8 cellular contexts compared by ENCODE assay signal in genomic region chr3:119322523-119323400, GRCh38. TPM values are rescaled to one million over a fixed set of nuclear protein-coding genes. Genes with fewer than 3 reads are reported as not detected.
DNase-seq lines count a peak whose midpoint lies in the region; ATAC-seq and TF ChIP-seq lines count a peak whose summit lies in the region.

No MANE protein-coding gene starts in this region.

- peak overlapping the region; percentile 92 for H2AFZ ChIP-seq in OCI-LY7 (ENCODE audit: low read length)

- H3K27me3 ChIP-seq in HUES48 (ENCODE audit: control insufficient read depth, insufficient read depth, low read length) (no peaks in the 10 kb centered on the region), muscle layer of colon (ENCODE audit: control insufficient read depth in 1 of 2, insufficient read depth in 2 of 2, low read length in 2 of 2) (no peaks in the 10 kb centered on the region)

- H3K9me2 ChIP-seq in OCI-LY7 (ENCODE audit: insufficient read depth, low read length), result no peaks in the 10 kb centered on the region

- peak overlapping the region; percentile 90 for H3K27ac ChIP-seq in HUES48 (ENCODE audit: low read depth, low read length)
- H3K27ac ChIP-seq in OCI-LY7 (ENCODE audit: low read depth, low read length, poor library complexity, severe bottlenecking), result peak overlapping the region; percentile 20
- H3K27ac ChIP-seq in muscle layer of colon (ENCODE audit: low read depth, low read length), result peak overlapping the region; percentile 97

- H3K4me2 ChIP-seq in OCI-LY7 (ENCODE audit: low read length), result peak overlapping the region; percentile 88

- CTCF ChIA-PET in OCI-LY7 (lab: Charles Lee; ENCODE audit: unreplicated experiment), result interaction anchor here (0.6 to 0.8 kb wide), 2 partner anchors 25 to 31 kb away, joined by 3 to 4 read pairs; no protein-coding TSS in a partner anchor

- TF ChIP-seq POLR2A in erythroblast (IDR thresholded peaks at IDR 0.05; ENCODE audit: low read length), result peak; percentile 53

- H3K9me3 ChIP-seq in HUES48 (ENCODE audit: control insufficient read depth, insufficient read depth, low read length) (no peaks in the 10 kb centered on the region), OCI-LY7 (ENCODE audit: low read length) (no peaks in the 10 kb centered on the region), muscle layer of colon (ENCODE audit: low read length) (no peaks in the 10 kb centered on the region)

- POLR2A ChIA-PET in OCI-LY7 (lab: Charles Lee), result interaction anchor here (0.7 to 2.1 kb wide), 4 partner anchors 15 to 1346 kb away, joined by 3 to 4 read pairs (median 3); no protein-coding TSS in a partner anchor

- DNase-seq in DMS 273 (lab: John Stamatoyannopoulos, UW; ENCODE audit: unreplicated experiment) (peak; percentile 94), OCI-LY7 (ENCODE audit: low spot score) (peak; percentile 88), activated T-cell treated with anti-CD3 and anti-CD28 coated beads for 4 hours (peak; percentile 92), erythroblast (lab: John Stamatoyannopoulos, UW) (peak; percentile 80 to 84)
- peak; percentile 79 for DNase-seq in stimulated activated CD8-positive, alpha-beta memory T cell treated with anti-CD3 and anti-CD28 coated beads, Interleukin-7, amount 100 ng/mL, for 24 hours (ENCODE audit: low read depth)

- H3K79me2 ChIP-seq in OCI-LY7 (ENCODE audit: insufficient read depth, low read depth, low read length), result no peaks in the 10 kb centered on the region

- H3K36me3 ChIP-seq in HUES48 (ENCODE audit: control insufficient read depth, insufficient read depth, low read length), result no peaks in the 10 kb centered on the region
- no peaks in the 10 kb centered on the region for H3K36me3 ChIP-seq in OCI-LY7 (ENCODE audit: insufficient read depth, low read length)
- H3K36me3 ChIP-seq in muscle layer of colon (ENCODE audit: insufficient read depth, low read length), result no peaks in the 10 kb centered on the region

- H3K4me3 ChIP-seq in HUES48 (ENCODE audit: low read depth, low read length) (peak overlapping the region; percentile 84), OCI-LY7 (ENCODE audit: low read depth, low read length, poor library complexity, severe bottlenecking) (peak overlapping the region; percentile 67), muscle layer of colon (ENCODE audit: low read depth in 1 of 2, low read length in 2 of 2) (peak overlapping the region; percentile 79 to 84)

- TF ChIP-seq CTCF in OCI-LY7 (conservative IDR thresholded peaks at IDR 0.05; ENCODE audit: low read length), result no peak

- intact Hi-C loops in OCI-LY7 (cut with micrococcal nuclease; ENCODE audit: unreplicated experiment), result no loop called here

- H4K20me1 ChIP-seq in OCI-LY7 (ENCODE audit: insufficient read depth, low read length), result no peaks in the 10 kb centered on the region

- H3K9ac ChIP-seq in HUES48 (ENCODE audit: low read depth, low read length) (peak overlapping the region; percentile 77), muscle layer of colon (ENCODE audit: low read length) (peak overlapping the region; percentile 83)

- H3K4me1 ChIP-seq in HUES48 (ENCODE audit: control insufficient read depth, insufficient read depth, low read length) (peaks cover 33% of the 10 kb centered on the region), OCI-LY7 (ENCODE audit: insufficient read depth, low read length, poor library complexity, severe bottlenecking) (peaks cover 15% of the 10 kb centered on the region), muscle layer of colon (ENCODE audit: insufficient read depth, low read length) (peaks cover 10% of the 10 kb centered on the region)

- peak; percentile 87 for ATAC-seq in GM21423 (IDR thresholded peaks at IDR 0.05; ENCODE audit: unreplicated experiment)

- BruUV-seq in OCI-LY7 (replicated peaks; lab: Mats Ljungman, UMichigan), result no TSS peak

RNA-seq across cellular contexts. Expression of gene ARHGAP31, which starts 28.6 kb away (rescaled TPM):
- 4.1 TPM in 2 replicates for total RNA-seq in OCI-LY7 (2014; rRNA removed; shearing (Covaris generic))
- 2.8 and 4.0 TPM in 2 replicates for total RNA-seq in OCI-LY7 (2022)

Comparison
In these comparisons a context has a peak if more than half of its experiments do, and no peak if none do; other contexts are left out.
1. Peak in every context shown above with its lines: DNase-seq, ATAC-seq, H3K4me3 ChIP-seq and H3K27ac ChIP-seq.
2. H3K27ac ChIP-seq: peak in every context shown above with its lines; median percentile 97 in muscle layer of colon; 90 in HUES48; 20 in OCI-LY7.